In genomic region chr6:80106418-80107235, GRCh38 we compare ENCODE assay signal across 8 cellular contexts. TPM values are rescaled to one million over a fixed set of nuclear protein-coding genes. Genes with fewer than 3 reads are reported as not detected.
DNase-seq lines count a peak whose midpoint lies in the region; ATAC-seq and TF ChIP-seq lines count a peak whose summit lies in the region.

Gene BCKDHB, plus strand, starts transcription at chr6:80106671. Its CDS starts 23 bp downstream, at chr6:80106694.

- no peaks in the 10 kb centered on the region for H3K27me3 Mint-ChIP-seq in T-helper 1 cell treated with Interleukin-12 subunit alpha and Interleukin-12 subunit beta and Interleukin-4 antibody, amounts not matched to agents 30 μg/mL and 1 μg/mL, for 36 hours (ENCODE audit: low read depth)

- H3K36me3 ChIP-seq in upper lobe of right lung = no peaks in the 10 kb centered on the region

- intact Hi-C loops in left cardiac atrium (cut with DNase I) = loop anchor here in 1 of 2 donors (5.0 kb wide), 1 partner anchor 99 kb away; no protein-coding TSS in a partner anchor
- intact Hi-C loops in posterior vena cava (cut with DNase I) = no loop called here
- intact Hi-C loops in upper lobe of right lung (cut with DNase I) = no loop called here

- H3K27ac ChIP-seq in upper lobe of right lung = peak within 1 kb of the TSS; percentile 91

- peaks cover 15% of the 10 kb centered on the region for H3K4me1 Mint-ChIP-seq in T-helper 1 cell treated with Interleukin-12 subunit alpha and Interleukin-12 subunit beta and Interleukin-4 antibody, amounts not matched to agents 30 μg/mL and 1 μg/mL, for 36 hours (ENCODE audit: low read depth)

- TF ChIP-seq CTCF in GM13977 (IDR thresholded peaks at IDR 0.05; ENCODE audit: extremely low read depth, insufficient read depth, missing control alignments) (no peak), upper lobe of right lung (IDR thresholded peaks at IDR 0.05) (no peak)

- in situ Hi-C loops in GM13977 (cut with MboI; ENCODE audit: low pct_unique_long_range_greater_than_20kb, low sequenced_read_pairs, unreplicated experiment) = no loop called here

- peaks cover 5% of the 10 kb centered on the region for H3K4me1 ChIP-seq in upper lobe of right lung

- DNase-seq in GM13977 (ENCODE audit: low spot score) = peak; percentile 96
- peak; percentile 95 for DNase-seq in NCI-H1694 (lab: John Stamatoyannopoulos, UW)
- peak; percentile 82 to 99 (median 96) for DNase-seq in amygdala (lab: John Stamatoyannopoulos, UW)
- DNase-seq in left cardiac atrium = peak; percentile 99
- peak; percentile 99 for DNase-seq in posterior vena cava (ENCODE audit: low spot score)
- peak; percentile 99 for DNase-seq in upper lobe of right lung

- no peaks in the 10 kb centered on the region for H3K27me3 ChIP-seq in upper lobe of right lung

- H3K27ac Mint-ChIP-seq in T-helper 1 cell treated with Interleukin-12 subunit alpha and Interleukin-12 subunit beta and Interleukin-4 antibody, amounts not matched to agents 30 μg/mL and 1 μg/mL, for 36 hours = peak within 1 kb of the TSS; percentile 86

- H3K9me3 ChIP-seq in upper lobe of right lung = no peaks in the 10 kb centered on the region

- peak within 1 kb of the TSS; percentile 93 for H3K4me3 ChIP-seq in upper lobe of right lung

- no peaks in the 10 kb centered on the region for H3K9me3 Mint-ChIP-seq in T-helper 1 cell treated with Interleukin-12 subunit alpha and Interleukin-12 subunit beta and Interleukin-4 antibody, amounts not matched to agents 30 μg/mL and 1 μg/mL, for 36 hours

- peak within 1 kb of the TSS; percentile 95 for H3K4me3 Mint-ChIP-seq in T-helper 1 cell treated with Interleukin-12 subunit alpha and Interleukin-12 subunit beta and Interleukin-4 antibody, amounts not matched to agents 30 μg/mL and 1 μg/mL, for 36 hours

- ATAC-seq in HG02884 (IDR thresholded peaks at IDR 0.05; ENCODE audit: unreplicated experiment) (peak; percentile 99), left cardiac atrium (peak; percentile 99 to 100), upper lobe of right lung (peak; percentile 100)

- H3K36me3 Mint-ChIP-seq in T-helper 1 cell treated with Interleukin-12 subunit alpha and Interleukin-12 subunit beta and Interleukin-4 antibody, amounts not matched to agents 30 μg/mL and 1 μg/mL, for 36 hours (ENCODE audit: low read depth) = peaks cover 2% of the 10 kb centered on the region

RNA-seq across cellular contexts. Expression of gene BCKDHB, which starts in this region (rescaled TPM):
- total RNA-seq in left cardiac atrium (10 to 100 TPM; 15.4 to 15.6 TPM), posterior vena cava (10 to 100 TPM in 1 of 2 donors, 1 to 10 TPM in 1; 9.6 to 15.7 TPM), upper lobe of right lung (17.6 TPM)

Comparison
In these comparisons a context has a peak if more than half of its experiments do, and no peak if none do; other contexts are left out.
1. Peak in every context shown above with its lines: DNase-seq, ATAC-seq, H3K4me3 ChIP-seq and H3K27ac ChIP-seq.